Comparison of ENCODE assay signal across 16 cellular contexts in the genomic region with DNA sequence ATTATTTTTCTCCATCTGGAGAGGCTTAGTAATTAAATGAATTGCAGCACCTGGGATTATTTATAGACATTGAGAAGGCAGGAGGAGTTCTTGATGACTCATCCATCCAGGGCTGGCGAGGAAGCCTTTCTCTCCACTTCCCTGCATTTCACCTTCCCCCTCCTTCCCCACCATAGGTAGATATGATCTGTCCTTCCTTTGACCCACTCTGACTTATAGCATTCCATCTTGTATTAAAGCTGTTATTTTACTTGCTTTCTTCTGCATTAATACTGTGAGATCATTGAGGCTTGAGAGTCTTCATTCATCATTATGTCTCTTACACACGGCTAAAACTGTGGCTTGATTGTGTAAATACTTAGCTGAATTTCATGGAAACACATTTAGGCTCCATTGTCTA.
DNase-seq lines count a peak whose midpoint lies in the region; ATAC-seq and TF ChIP-seq lines count a peak whose summit lies in the region.
"Had no signal": no experiment of that assay in that cellular context is flagged by ENCODE, and none has a peak within 500 bp of the region (broad histone marks: within the 10 kb centered on the region; RNA-seq: fewer than 3 reads in every experiment).

No MANE protein-coding gene starts in this region.

- DNase-seq in D341Med (ENCODE audit: low spot score) (peak; percentile 43), RWPE1 (ENCODE audit: low spot score) (peak; percentile 4), kidney glomerular epithelial cell (lab: John Stamatoyannopoulos, UW) (peak; percentile 18), NOMO-1 (lab: John Stamatoyannopoulos, UW; ENCODE audit: unreplicated experiment in 2 of 2) (no peak), CD1c-positive myeloid dendritic cell (ENCODE audit: extremely low spot score) (no peak)
- DNase-seq: activated CD4-positive, CD25-positive, alpha-beta regulatory T cell; DND-41; KBM-7; NCI-H2029; PC-3; stimulated activated CD8-positive, alpha-beta memory T cell treated with anti-CD3 and anti-CD28 coated beads, Interleukin-4, amount 100 ng/mL, for 48 hours; T-helper 1 cell; thyroid gland had no signal

- no peak for ATAC-seq in GM18858 (IDR thresholded peaks at IDR 0.05; ENCODE audit: unreplicated experiment)
- no peak for ATAC-seq in HG02884 (IDR thresholded peaks at IDR 0.05; ENCODE audit: unreplicated experiment)
- ATAC-seq: PC-3 had no signal

- POLR2A ChIA-PET in HEK293 (lab: Yijun Ruan, JAX), result no interaction called here
- POLR2A ChIA-PET in RWPE1 (lab: Yijun Ruan, JAX; ENCODE audit: low non-redundant PET), result no interaction called here

- H3K4me1 ChIP-seq in HEK293 (ENCODE audit: control insufficient read depth, insufficient read depth, low read length), result no peaks in the 10 kb centered on the region
- H3K4me1 ChIP-seq: thyroid gland had no signal

- no peaks in the 10 kb centered on the region for H3K9me3 ChIP-seq in HEK293 (ENCODE audit: control insufficient read depth, insufficient read depth, low read depth, low read length)
- H3K9me3 ChIP-seq: thyroid gland had no signal

- H3K36me3 ChIP-seq in HEK293 (ENCODE audit: control insufficient read depth in 2 of 2, insufficient read depth in 1 of 2, low read length in 2 of 2), result no peaks in the 10 kb centered on the region
- H3K36me3 ChIP-seq: thyroid gland had no signal

- TF ChIP-seq CTCF in HEK293 (tag by site-specific recombination; IDR thresholded peaks at IDR 0.05) (no peak), RWPE1 (conservative IDR thresholded peaks at IDR 0.05; ENCODE audit: low read depth) (no peak)

- H3K4me3 ChIP-seq in HEK293 (ENCODE audit: low read depth, low read length), result no peak overlapping the region
- H3K4me3 ChIP-seq: thyroid gland had no signal

- CTCF ChIA-PET in HEK293 (lab: Yijun Ruan, JAX) (interaction anchor here (1.1 kb wide), 1 partner anchor 104 kb away, joined by 5 read pairs; no protein-coding TSS in a partner anchor), RWPE1 (lab: Yijun Ruan, JAX) (no interaction called here)

- H3K27ac ChIP-seq in HEK293 (ENCODE audit: extremely low read depth, low read depth, low read length) (no peak overlapping the region), RWPE1 (no peak overlapping the region)
- H3K27ac ChIP-seq: thyroid gland had no signal

TF ChIP-seq in HEK293, 187 proteins besides CTCF, POLR2A, EP300 and RAD21 (continues in another document):
- TF ChIP-seq, protein P1, sequence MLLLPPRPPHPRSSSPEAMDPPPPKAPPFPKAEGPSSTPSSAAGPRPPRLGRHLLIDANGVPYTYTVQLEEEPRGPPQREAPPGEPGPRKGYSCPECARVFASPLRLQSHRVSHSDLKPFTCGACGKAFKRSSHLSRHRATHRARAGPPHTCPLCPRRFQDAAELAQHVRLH (tag by site-specific recombination; IDR thresholded peaks at IDR 0.05), result no peak
- TF ChIP-seq PRDM1 (tag by site-specific recombination; IDR thresholded peaks at IDR 0.05), result peak; percentile 43
- TF ChIP-seq, protein P2, sequence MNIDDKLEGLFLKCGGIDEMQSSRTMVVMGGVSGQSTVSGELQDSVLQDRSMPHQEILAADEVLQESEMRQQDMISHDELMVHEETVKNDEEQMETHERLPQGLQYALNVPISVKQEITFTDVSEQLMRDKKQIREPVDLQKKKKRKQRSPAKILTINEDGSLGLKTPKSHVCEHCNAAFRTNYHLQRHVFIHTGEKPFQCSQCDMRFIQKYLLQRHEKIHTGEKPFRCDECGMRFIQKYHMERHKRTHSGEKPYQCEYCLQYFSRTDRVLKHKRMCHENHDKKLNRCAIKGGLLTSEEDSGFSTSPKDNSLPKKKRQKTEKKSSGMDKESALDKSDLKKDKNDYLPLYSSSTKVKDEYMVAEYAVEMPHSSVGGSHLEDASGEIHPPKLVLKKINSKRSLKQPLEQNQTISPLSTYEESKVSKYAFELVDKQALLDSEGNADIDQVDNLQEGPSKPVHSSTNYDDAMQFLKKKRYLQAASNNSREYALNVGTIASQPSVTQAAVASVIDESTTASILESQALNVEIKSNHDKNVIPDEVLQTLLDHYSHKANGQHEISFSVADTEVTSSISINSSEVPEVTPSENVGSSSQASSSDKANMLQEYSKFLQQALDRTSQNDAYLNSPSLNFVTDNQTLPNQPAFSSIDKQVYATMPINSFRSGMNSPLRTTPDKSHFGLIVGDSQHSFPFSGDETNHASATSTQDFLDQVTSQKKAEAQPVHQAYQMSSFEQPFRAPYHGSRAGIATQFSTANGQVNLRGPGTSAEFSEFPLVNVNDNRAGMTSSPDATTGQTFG (tag by site-specific recombination; IDR thresholded peaks at IDR 0.05; ENCODE audit: borderline replicate concordance), result no peak
- TF ChIP-seq, protein P3, sequence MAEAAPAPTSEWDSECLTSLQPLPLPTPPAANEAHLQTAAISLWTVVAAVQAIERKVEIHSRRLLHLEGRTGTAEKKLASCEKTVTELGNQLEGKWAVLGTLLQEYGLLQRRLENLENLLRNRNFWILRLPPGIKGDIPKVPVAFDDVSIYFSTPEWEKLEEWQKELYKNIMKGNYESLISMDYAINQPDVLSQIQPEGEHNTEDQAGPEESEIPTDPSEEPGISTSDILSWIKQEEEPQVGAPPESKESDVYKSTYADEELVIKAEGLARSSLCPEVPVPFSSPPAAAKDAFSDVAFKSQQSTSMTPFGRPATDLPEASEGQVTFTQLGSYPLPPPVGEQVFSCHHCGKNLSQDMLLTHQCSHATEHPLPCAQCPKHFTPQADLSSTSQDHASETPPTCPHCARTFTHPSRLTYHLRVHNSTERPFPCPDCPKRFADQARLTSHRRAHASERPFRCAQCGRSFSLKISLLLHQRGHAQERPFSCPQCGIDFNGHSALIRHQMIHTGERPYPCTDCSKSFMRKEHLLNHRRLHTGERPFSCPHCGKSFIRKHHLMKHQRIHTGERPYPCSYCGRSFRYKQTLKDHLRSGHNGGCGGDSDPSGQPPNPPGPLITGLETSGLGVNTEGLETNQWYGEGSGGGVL (tag by site-specific recombination; IDR thresholded peaks at IDR 0.05), result peak; percentile 71
- TF ChIP-seq, protein P4, sequence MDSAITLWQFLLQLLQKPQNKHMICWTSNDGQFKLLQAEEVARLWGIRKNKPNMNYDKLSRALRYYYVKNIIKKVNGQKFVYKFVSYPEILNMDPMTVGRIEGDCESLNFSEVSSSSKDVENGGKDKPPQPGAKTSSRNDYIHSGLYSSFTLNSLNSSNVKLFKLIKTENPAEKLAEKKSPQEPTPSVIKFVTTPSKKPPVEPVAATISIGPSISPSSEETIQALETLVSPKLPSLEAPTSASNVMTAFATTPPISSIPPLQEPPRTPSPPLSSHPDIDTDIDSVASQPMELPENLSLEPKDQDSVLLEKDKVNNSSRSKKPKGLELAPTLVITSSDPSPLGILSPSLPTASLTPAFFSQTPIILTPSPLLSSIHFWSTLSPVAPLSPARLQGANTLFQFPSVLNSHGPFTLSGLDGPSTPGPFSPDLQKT (IDR thresholded peaks at IDR 0.05; ENCODE audit: borderline replicate concordance, low read depth, low read length), result no peak
- TF ChIP-seq, protein P5, sequence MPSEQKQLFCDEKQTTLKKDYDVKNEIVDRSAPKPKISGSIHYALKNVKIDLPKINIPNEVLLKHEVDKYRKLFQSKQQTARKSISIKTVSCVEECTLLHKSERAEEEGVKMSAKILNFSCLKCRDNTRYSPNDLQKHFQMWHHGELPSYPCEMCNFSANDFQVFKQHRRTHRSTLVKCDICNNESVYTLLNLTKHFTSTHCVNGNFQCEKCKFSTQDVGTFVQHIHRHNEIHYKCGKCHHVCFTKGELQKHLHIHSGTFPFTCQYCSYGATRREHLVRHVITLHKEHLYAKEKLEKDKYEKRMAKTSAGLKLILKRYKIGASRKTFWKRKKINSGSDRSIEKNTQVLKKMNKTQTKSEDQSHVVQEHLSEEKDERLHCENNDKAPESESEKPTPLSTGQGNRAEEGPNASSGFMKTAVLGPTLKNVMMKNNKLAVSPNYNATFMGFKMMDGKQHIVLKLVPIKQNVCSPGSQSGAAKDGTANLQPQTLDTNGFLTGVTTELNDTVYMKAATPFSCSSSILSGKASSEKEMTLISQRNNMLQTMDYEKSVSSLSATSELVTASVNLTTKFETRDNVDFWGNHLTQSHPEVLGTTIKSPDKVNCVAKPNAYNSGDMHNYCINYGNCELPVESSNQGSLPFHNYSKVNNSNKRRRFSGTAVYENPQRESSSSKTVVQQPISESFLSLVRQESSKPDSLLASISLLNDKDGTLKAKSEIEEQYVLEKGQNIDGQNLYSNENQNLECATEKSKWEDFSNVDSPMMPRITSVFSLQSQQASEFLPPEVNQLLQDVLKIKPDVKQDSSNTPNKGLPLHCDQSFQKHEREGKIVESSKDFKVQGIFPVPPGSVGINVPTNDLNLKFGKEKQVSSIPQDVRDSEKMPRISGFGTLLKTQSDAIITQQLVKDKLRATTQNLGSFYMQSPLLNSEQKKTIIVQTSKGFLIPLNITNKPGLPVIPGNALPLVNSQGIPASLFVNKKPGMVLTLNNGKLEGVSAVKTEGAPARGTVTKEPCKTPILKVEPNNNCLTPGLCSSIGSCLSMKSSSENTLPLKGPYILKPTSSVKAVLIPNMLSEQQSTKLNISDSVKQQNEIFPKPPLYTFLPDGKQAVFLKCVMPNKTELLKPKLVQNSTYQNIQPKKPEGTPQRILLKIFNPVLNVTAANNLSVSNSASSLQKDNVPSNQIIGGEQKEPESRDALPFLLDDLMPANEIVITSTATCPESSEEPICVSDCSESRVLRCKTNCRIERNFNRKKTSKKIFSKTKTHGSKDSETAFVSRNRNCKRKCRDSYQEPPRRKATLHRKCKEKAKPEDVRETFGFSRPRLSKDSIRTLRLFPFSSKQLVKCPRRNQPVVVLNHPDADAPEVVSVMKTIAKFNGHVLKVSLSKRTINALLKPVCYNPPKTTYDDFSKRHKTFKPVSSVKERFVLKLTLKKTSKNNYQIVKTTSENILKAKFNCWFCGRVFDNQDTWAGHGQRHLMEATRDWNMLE (tag by site-specific recombination; conservative IDR thresholded peaks at IDR 0.05; ENCODE audit: low read depth), result no peak
- TF ChIP-seq, protein P6, sequence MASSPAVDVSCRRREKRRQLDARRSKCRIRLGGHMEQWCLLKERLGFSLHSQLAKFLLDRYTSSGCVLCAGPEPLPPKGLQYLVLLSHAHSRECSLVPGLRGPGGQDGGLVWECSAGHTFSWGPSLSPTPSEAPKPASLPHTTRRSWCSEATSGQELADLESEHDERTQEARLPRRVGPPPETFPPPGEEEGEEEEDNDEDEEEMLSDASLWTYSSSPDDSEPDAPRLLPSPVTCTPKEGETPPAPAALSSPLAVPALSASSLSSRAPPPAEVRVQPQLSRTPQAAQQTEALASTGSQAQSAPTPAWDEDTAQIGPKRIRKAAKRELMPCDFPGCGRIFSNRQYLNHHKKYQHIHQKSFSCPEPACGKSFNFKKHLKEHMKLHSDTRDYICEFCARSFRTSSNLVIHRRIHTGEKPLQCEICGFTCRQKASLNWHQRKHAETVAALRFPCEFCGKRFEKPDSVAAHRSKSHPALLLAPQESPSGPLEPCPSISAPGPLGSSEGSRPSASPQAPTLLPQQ (tag by site-specific recombination; IDR thresholded peaks at IDR 0.05), result no peak
- no peak for TF ChIP-seq ZNF707 (tag by site-specific recombination; IDR thresholded peaks at IDR 0.05)

Comparison
In these comparisons a context has a peak if more than half of its experiments do, and no peak if none do; other contexts are left out.
1. DNase-seq: peak in D341Med (single experiment), RWPE1 (single experiment) and kidney glomerular epithelial cell (single experiment); none in NOMO-1 (0 of 2) and CD1c-positive myeloid dendritic cell (single experiment).